In genomic region chr12:112466011-112466422, GRCh38 we compare ENCODE assay signal across 14 cellular contexts. TPM values are rescaled to one million over a fixed set of nuclear protein-coding genes. Genes with fewer than 3 reads are reported as not detected.
DNase-seq lines count a peak whose midpoint lies in the region; ATAC-seq and TF ChIP-seq lines count a peak whose summit lies in the region.
"Had no signal": no experiment of that assay in that cellular context is flagged by ENCODE, and none has a peak within 500 bp of the region (broad histone marks: within the 10 kb centered on the region; RNA-seq: fewer than 3 reads in every experiment).

No MANE protein-coding gene starts in this region.

- TF ChIP-seq POLR2A in stomach (IDR thresholded peaks at IDR 0.05), result no peak

- H3K9me3 ChIP-seq in stomach, result no peaks in the 10 kb centered on the region
- H3K9me3 ChIP-seq: HAP-1 had no signal

- DNase-seq in Right ventricle myocardium superior, result no peak
- DNase-seq in cardiac septum (ENCODE audit: low spot score), result no peak
- DNase-seq in NCI-H510A treated with DMSO at 0.1 percent for 48 hours (lab: John Stamatoyannopoulos, UW), result peak; percentile 96
- DNase-seq in foreskin melanocyte, result peak; percentile 42
- peak; percentile 30 for DNase-seq in stomach
- no peak for DNase-seq in SW 1271 (lab: John Stamatoyannopoulos, UW)
- DNase-seq in UCSD-AML1 (lab: John Stamatoyannopoulos, UW; ENCODE audit: unreplicated experiment), result no peak
- DNase-seq in activated CD4-positive, CD25-positive, alpha-beta regulatory T cell (lab: John Stamatoyannopoulos, UW), result no peak
- DNase-seq: ACHN; effector memory CD4-positive, alpha-beta T cell; NCI-H146; NCI-H82; right cardiac atrium had no signal

- TF ChIP-seq CTCF in stomach (IDR thresholded peaks at IDR 0.05), result no peak

- intact Hi-C loops in Right ventricle myocardium superior (cut with DNase I) (no loop called here), cardiac septum (cut with DNase I) (no loop called here), stomach (cut with DNase I; ENCODE audit: low total_unique reads) (no loop called here)

- TF ChIP-seq EP300 in stomach (IDR thresholded peaks at IDR 0.05), result no peak

- H3K36me3 ChIP-seq in stomach, result peaks cover 6 to 47% (median 35%) of the 10 kb centered on the region in 4 donors

- peak; percentile 58 for ATAC-seq in Right ventricle myocardium superior (ENCODE audit: poor library complexity)

- no peaks in the 10 kb centered on the region for H3K27me3 ChIP-seq in stomach

- peaks cover 0 to 35% (median 6%) of the 10 kb centered on the region in 4 donors for H3K4me1 ChIP-seq in stomach
- H3K4me1 ChIP-seq: HAP-1 had no signal

- peak overlapping the region in 1 of 5 donors; percentile 17 for H3K27ac ChIP-seq in stomach

- H3K4me3 ChIP-seq in stomach, result no peak overlapping the region
- H3K4me3 ChIP-seq: HAP-1 had no signal

RNA-seq across cellular contexts. Expression of gene PTPN11, which starts 47.3 kb away (rescaled TPM):
- total RNA-seq in Right ventricle myocardium superior (98.1 TPM), cardiac septum (221 TPM), stomach (100 to 1,000 TPM in 2 of 5 donors, 10 to 100 TPM in 3; 16.3 to 114 (median 100.0) TPM)
- 10 to 100 TPM; 17.4 to 69.5 (median 65.4) TPM for polyA plus RNA-seq in stomach

RNA-seq across cellular contexts. Expression of gene RPL6, which starts 56.6 kb away (rescaled TPM):
- total RNA-seq in Right ventricle myocardium superior (532 TPM), cardiac septum (537 TPM), stomach (1,000 to 10,000 TPM in 2 of 5 donors, 100 to 1,000 TPM in 3; 479 to 1,135 (median 807) TPM)
- polyA plus RNA-seq in stomach, result 1,000 to 10,000 TPM; 2,600 to 3,271 (median 2,737) TPM

Comparison
In these comparisons a context has a peak if more than half of its experiments do, and no peak if none do; other contexts are left out.
1. DNase-seq: peak in NCI-H510A treated with DMSO at 0.1 percent for 48 hours (single experiment), foreskin melanocyte (single experiment) and stomach (single experiment); none in Right ventricle myocardium superior (single experiment), cardiac septum (single experiment), SW 1271 (0 of 2), UCSD-AML1 (single experiment) and activated CD4-positive, CD25-positive, alpha-beta regulatory T cell (0 of 4).